In genomic region chr17:68738044-68738443, GRCh38 we compare ENCODE assay signal across 28 cellular contexts.
DNase-seq lines count a peak whose midpoint lies in the region; ATAC-seq and TF ChIP-seq lines count a peak whose summit lies in the region.
"Had no signal": no experiment of that assay in that cellular context is flagged by ENCODE, and none has a peak within 500 bp of the region (broad histone marks: within the 10 kb centered on the region; RNA-seq: fewer than 3 reads in every experiment).

No MANE protein-coding gene starts in this region.

- H3K4me3 ChIP-seq in right cardiac atrium (ENCODE audit: low read length) = no peak overlapping the region
- H3K4me3 ChIP-seq in stomach = no peak overlapping the region
- H3K4me3 ChIP-seq: coronary artery, esophagus squamous epithelium, GM12878, lung, SK-N-MC, upper lobe of left lung had no signal

- H3K4me1 ChIP-seq in right cardiac atrium (ENCODE audit: control insufficient read depth, insufficient read depth, low read length) (peaks cover 10% of the 10 kb centered on the region), stomach (peaks cover 4 to 20% (median 10%) of the 10 kb centered on the region in 4 donors)

- peak; percentile 12 for ATAC-seq in Right ventricle myocardium superior (ENCODE audit: poor library complexity)
- ATAC-seq in right cardiac atrium = no peak
- ATAC-seq in WTC11 = peak; percentile 57
- peak; percentile 86 for ATAC-seq in left lobe of liver
- no peak for ATAC-seq in GM21360 (IDR thresholded peaks at IDR 0.05; ENCODE audit: unreplicated experiment)
- ATAC-seq in GM19452 (IDR thresholded peaks at IDR 0.05; ENCODE audit: unreplicated experiment) = no peak
- ATAC-seq: GM12878, sciatic nerve had no signal

- H3K9me3 ChIP-seq in right cardiac atrium (ENCODE audit: control insufficient read depth, low read length) = peaks cover 4% of the 10 kb centered on the region
- peaks cover 0 to 10% (median 8%) of the 10 kb centered on the region in 4 donors for H3K9me3 ChIP-seq in stomach

- peaks cover 39% of the 10 kb centered on the region for H3K36me3 Mint-ChIP-seq in WTC11

- DNase-seq in Right ventricle myocardium superior (no peak), right cardiac atrium (no peak), WTC11 (ENCODE audit: low spot score) (no peak), left lobe of liver (ENCODE audit: low spot score) (peak; percentile 55), stomach (peak; percentile 39), hypothalamus (lab: John Stamatoyannopoulos, UW) (no peak)
- DNase-seq: activated effector memory CD4-positive, alpha-beta T cell treated with anti-CD3 and anti-CD28 coated beads, Interleukin-2, amount 50 U/mL, for 16 hours; brain microvascular endothelial cell; DND-41; esophagus squamous epithelium; glutamatergic neuron; HFFc6; Karpas-422; NCI-H2107; nucleus accumbens; stimulated activated CD4-positive, alpha-beta T cell treated with anti-CD3 and anti-CD28 coated beads, Interleukin-15, amount 100 ng/mL, for 24 hours; stimulated activated CD8-positive, alpha-beta memory T cell treated with anti-CD3 and anti-CD28 coated beads, Interleukin-4, amount 100 ng/mL, for 48 hours; T-helper 2 cell; upper lobe of left lung had no signal

- no peak for TF ChIP-seq CTCF in WTC11 (IDR thresholded peaks at IDR 0.05)
- TF ChIP-seq CTCF in stomach (IDR thresholded peaks at IDR 0.05) = no peak

- POLR2A ChIA-PET in WTC11 (lab: Charles Lee) = interaction anchor here (0.6 kb wide), 1 partner anchor 19 kb away, joined by 3 read pairs; no protein-coding TSS in a partner anchor

- TF ChIP-seq POLR2A in stomach (IDR thresholded peaks at IDR 0.05) = no peak

- no peak overlapping the region for H3K27ac Mint-ChIP-seq in WTC11
- H3K27ac Mint-ChIP-seq: B cell, HFFc6 had no signal

- H3K4me3 Mint-ChIP-seq in WTC11 = no peak overlapping the region
- H3K4me3 Mint-ChIP-seq: B cell, HFFc6 had no signal

- H3K4me1 Mint-ChIP-seq in WTC11 = peaks cover 24% of the 10 kb centered on the region
- H3K4me1 Mint-ChIP-seq: B cell had no signal

- TF ChIP-seq EP300 in stomach (IDR thresholded peaks at IDR 0.05) = no peak

- no peaks in the 10 kb centered on the region for H3K36me3 ChIP-seq in stomach
- H3K36me3 ChIP-seq: brain microvascular endothelial cell, esophagus squamous epithelium, upper lobe of left lung had no signal

- peaks cover 3% of the 10 kb centered on the region for H3K27me3 Mint-ChIP-seq in WTC11 (ENCODE audit: low read depth)

- 33% methylated on average over 4 of the region's 4 CpGs for WGBS in right cardiac atrium
- 29 to 39% (median 36%) methylated on average over 4 of the region's 4 CpGs for WGBS in stomach, 5 donors

- CTCF ChIA-PET in WTC11 (lab: Charles Lee) = interaction anchor here (1.2 to 2.2 kb wide), 2 partner anchors 124 to 204 kb away, joined by 5 to 11 read pairs; no protein-coding TSS in a partner anchor

- H3K9me3 Mint-ChIP-seq in WTC11 = peaks cover 39% of the 10 kb centered on the region

- no peaks in the 10 kb centered on the region for H3K27me3 ChIP-seq in right cardiac atrium (ENCODE audit: control insufficient read depth, insufficient read depth)
- no peaks in the 10 kb centered on the region for H3K27me3 ChIP-seq in stomach
- H3K27me3 ChIP-seq: brain microvascular endothelial cell, esophagus squamous epithelium, upper lobe of left lung had no signal

- intact Hi-C loops in Right ventricle myocardium superior (cut with DNase I) (no loop called here), right cardiac atrium (cut with DNase I) (no loop called here), stomach (cut with DNase I; ENCODE audit: low total_unique reads) (no loop called here)

- H3K27ac ChIP-seq in right cardiac atrium (ENCODE audit: low read length) (no peak overlapping the region), stomach (no peak overlapping the region)
- H3K27ac ChIP-seq: brain microvascular endothelial cell, coronary artery, esophagus squamous epithelium, SK-N-MC, upper lobe of left lung, VCaP had no signal

TF ChIP-seq in WTC11, 78 proteins besides CTCF, POLR2A, EP300 and RAD21:
- TF ChIP-seq ZMAT4 (CRISPR knock-in tag; IDR thresholded peaks at IDR 0.05) (no peak), E2F1 (CRISPR knock-in tag; IDR thresholded peaks at IDR 0.05) (no peak), CDX4 (CRISPR knock-in tag; IDR thresholded peaks at IDR 0.05; ENCODE audit: borderline replicate concordance) (no peak), OVOL2 (CRISPR knock-in tag; IDR thresholded peaks at IDR 0.05; ENCODE audit: borderline replicate concordance) (no peak), GRHL2 (CRISPR knock-in tag; IDR thresholded peaks at IDR 0.05; ENCODE audit: insufficient replicate concordance, severe bottlenecking) (no peak), ATF3 (CRISPR knock-in tag; conservative IDR thresholded peaks at IDR 0.05) (no peak), MXD4 (CRISPR knock-in tag; IDR thresholded peaks at IDR 0.05; ENCODE audit: borderline replicate concordance) (no peak), JAZF1 (CRISPR knock-in tag; IDR thresholded peaks at IDR 0.05) (no peak), RORB (CRISPR knock-in tag; IDR thresholded peaks at IDR 0.05) (no peak), ZBTB21 (CRISPR knock-in tag; IDR thresholded peaks at IDR 0.05; ENCODE audit: borderline replicate concordance) (no peak), ZNF138 (CRISPR knock-in tag; conservative IDR thresholded peaks at IDR 0.05) (no peak), GABPB1 (CRISPR knock-in tag; IDR thresholded peaks at IDR 0.05) (no peak), HMGA2 (CRISPR knock-in tag; IDR thresholded peaks at IDR 0.05) (no peak), JUN (CRISPR knock-in tag; IDR thresholded peaks at IDR 0.05) (no peak), TP53 (CRISPR knock-in tag; IDR thresholded peaks at IDR 0.05) (no peak), USF1 (CRISPR knock-in tag; IDR thresholded peaks at IDR 0.05) (no peak), NFATC4 (CRISPR knock-in tag; IDR thresholded peaks at IDR 0.05) (no peak), ETV6 (CRISPR knock-in tag; IDR thresholded peaks at IDR 0.05) (no peak), SMAD3 (CRISPR knock-in tag; IDR thresholded peaks at IDR 0.05; ENCODE audit: borderline replicate concordance) (no peak)

Comparison
In these comparisons a context has a peak if more than half of its experiments do, and no peak if none do; other contexts are left out.
1. ATAC-seq: peak in Right ventricle myocardium superior (single experiment), WTC11 (single experiment) and left lobe of liver (single experiment); none in right cardiac atrium (0 of 2), GM21360 (single experiment) and GM19452 (single experiment).
2. DNase-seq: peak in left lobe of liver (single experiment) and stomach (single experiment); none in Right ventricle myocardium superior (single experiment), right cardiac atrium (0 of 3), WTC11 (single experiment) and hypothalamus (0 of 51).